Comparison of ENCODE assay signal across 1 cellular context in genomic region chr3:186626254-186626847, GRCh38.
TF ChIP-seq lines count a peak whose summit lies in the region.

No MANE protein-coding gene starts in this region.

TF ChIP-seq in HepG2, 621 proteins besides CTCF, POLR2A, EP300 and RAD21:
- TF ChIP-seq HMGA1 (CRISPR knock-in tag; conservative IDR thresholded peaks at IDR 0.05), result no peak
- peak; percentile 79; the same call in 1 of the 2 replicates for TF ChIP-seq RBFOX2 (IDR thresholded peaks at IDR 0.05; ENCODE audit: low read depth, low read length)
- no peak for TF ChIP-seq ZNF747 (CRISPR knock-in tag; IDR thresholded peaks at IDR 0.05; ENCODE audit: borderline replicate concordance)
- TF ChIP-seq POLR2G (IDR thresholded peaks at IDR 0.05; ENCODE audit: low read depth, low read length), result peak; percentile 42
- TF ChIP-seq CCAR2 (optimal IDR thresholded peaks at IDR 0.05; ENCODE audit: low read depth, low read length), result peak; percentile 14
- 0 out of 2 replicates have a peak, but pooled peaks have one; percentile 22 for TF ChIP-seq SSRP1 (CRISPR knock-in tag; IDR thresholded peaks at IDR 0.05)
